In the genomic region with DNA sequence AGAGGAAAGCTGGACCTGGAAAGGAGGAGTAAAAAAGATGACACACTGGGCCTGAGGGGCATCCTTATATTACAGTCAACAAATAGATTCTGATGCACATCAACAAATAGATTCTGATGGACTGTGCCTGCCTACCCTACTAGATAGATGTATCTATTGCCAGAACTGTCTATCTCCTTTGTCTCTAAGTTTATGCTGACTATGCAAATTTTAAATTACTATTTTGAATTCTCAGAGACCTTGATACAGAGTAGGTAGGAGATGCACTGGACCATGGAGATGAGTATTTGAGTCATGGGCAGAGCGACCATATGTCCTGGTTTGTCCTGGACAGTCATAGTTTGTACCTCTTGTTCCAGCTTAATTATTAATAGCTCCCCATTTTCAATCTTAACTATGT, we compare ENCODE assay signal across 1 cellular context.
TF ChIP-seq lines count a peak whose summit lies in the region.

No MANE protein-coding gene starts in this region.

TF ChIP-seq in IMR-90, 13 proteins besides CTCF, POLR2A, EP300 and RAD21 (continued from another document):
- TF ChIP-seq CEBPB (IDR thresholded peaks at IDR 0.05; ENCODE audit: low read depth, low read length), result no peak
- TF ChIP-seq, protein P1, sequence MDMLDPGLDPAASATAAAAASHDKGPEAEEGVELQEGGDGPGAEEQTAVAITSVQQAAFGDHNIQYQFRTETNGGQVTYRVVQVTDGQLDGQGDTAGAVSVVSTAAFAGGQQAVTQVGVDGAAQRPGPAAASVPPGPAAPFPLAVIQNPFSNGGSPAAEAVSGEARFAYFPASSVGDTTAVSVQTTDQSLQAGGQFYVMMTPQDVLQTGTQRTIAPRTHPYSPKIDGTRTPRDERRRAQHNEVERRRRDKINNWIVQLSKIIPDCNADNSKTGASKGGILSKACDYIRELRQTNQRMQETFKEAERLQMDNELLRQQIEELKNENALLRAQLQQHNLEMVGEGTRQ (IDR thresholded peaks at IDR 0.05; ENCODE audit: low read depth, low read length), result no peak
TF ChIP-seq in IMR-90: peak in this region for 1.
